Comparison of ENCODE assay signal across 8 cellular contexts in genomic region chr12:46531804-46532203, GRCh38.
"Had no signal": no experiment of that assay in that cellular context is flagged by ENCODE, and none has a peak within 500 bp of the region (broad histone marks: within the 10 kb centered on the region; RNA-seq: fewer than 3 reads in every experiment).

No MANE protein-coding gene starts in this region.

- H3K27ac ChIP-seq: HL-60 had no signal

- DNase-seq: IMR-90, KBM-7, KG1 had no signal

- H3K27me3 Mint-ChIP-seq: IgD-negative memory B cell had no signal

- ATAC-seq: K562 had no signal

- H3K4me3 ChIP-seq: K562 had no signal

- H3K4me3 Mint-ChIP-seq: IgD-negative memory B cell had no signal

- FAIRE-seq: HepG2, HTR-8/SVneo, K562 had no signal

- H3K27ac Mint-ChIP-seq: IgD-negative memory B cell had no signal
